In the genomic region with DNA sequence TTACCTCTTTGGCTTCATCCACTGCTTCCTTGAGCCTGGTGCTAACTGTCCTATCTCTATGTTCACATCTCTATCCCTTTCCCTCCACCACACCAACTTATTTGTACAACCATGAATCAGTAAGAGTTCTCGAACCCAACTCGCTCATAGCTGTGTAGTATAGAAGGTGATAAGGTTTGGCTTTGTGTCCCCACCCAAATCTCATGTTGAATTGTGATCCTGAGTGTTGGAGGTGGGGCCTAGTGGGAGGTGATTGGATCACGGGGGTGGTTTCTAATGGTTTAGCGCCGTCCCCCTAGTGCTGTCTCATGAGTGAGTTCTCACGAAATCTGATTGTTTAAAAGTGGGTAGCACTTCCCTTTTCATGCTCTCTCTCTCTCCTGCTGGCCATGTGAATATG, we compare ENCODE assay signal across 20 cellular contexts.
"Had no signal": no experiment of that assay in that cellular context is flagged by ENCODE, and none has a peak within 500 bp of the region (broad histone marks: within the 10 kb centered on the region; RNA-seq: fewer than 3 reads in every experiment).

No MANE protein-coding gene starts in this region.

- H3K4me1 ChIP-seq: gastrocnemius medialis, heart right ventricle, lower lobe of right lung had no signal

- H3K4me3 Mint-ChIP-seq: mesothelial cell of epicardium had no signal

- H3K9me3 ChIP-seq: esophagus squamous epithelium, gastrocnemius medialis, lower lobe of right lung, mucosa of descending colon had no signal

- H3K4me3 ChIP-seq: coronary artery, dorsolateral prefrontal cortex, esophagus squamous epithelium, gastrocnemius medialis, heart right ventricle, left lung, lower lobe of right lung, mucosa of descending colon had no signal

- H3K27ac ChIP-seq: coronary artery, dorsolateral prefrontal cortex, esophagus squamous epithelium, gastrocnemius medialis, heart right ventricle, left lung, lower lobe of right lung had no signal

- H3K36me3 ChIP-seq: esophagus squamous epithelium, gastrocnemius medialis, heart right ventricle, left lung, lower lobe of right lung had no signal

- DNase-seq: dermis blood vessel endothelial cell; dorsolateral prefrontal cortex; effector CD4-positive, alpha-beta T cell; effector memory CD4-positive, alpha-beta T cell; esophagus squamous epithelium; foreskin fibroblast; foreskin melanocyte; gastrocnemius medialis; glutamatergic neuron; head of caudate nucleus; heart right ventricle; hippocampal formation; left cardiac atrium; left lung; left ventricle myocardium superior; lower lobe of right lung; mesenchymal stem cell; mucosa of descending colon had no signal

- H3K27me3 ChIP-seq: dorsolateral prefrontal cortex, esophagus squamous epithelium, gastrocnemius medialis, heart right ventricle, left lung had no signal

- H3K36me3 Mint-ChIP-seq: mesothelial cell of epicardium had no signal

- H3K27ac Mint-ChIP-seq: mesothelial cell of epicardium had no signal
